ENCODE assay signal across 7 cellular contexts in the genomic region with DNA sequence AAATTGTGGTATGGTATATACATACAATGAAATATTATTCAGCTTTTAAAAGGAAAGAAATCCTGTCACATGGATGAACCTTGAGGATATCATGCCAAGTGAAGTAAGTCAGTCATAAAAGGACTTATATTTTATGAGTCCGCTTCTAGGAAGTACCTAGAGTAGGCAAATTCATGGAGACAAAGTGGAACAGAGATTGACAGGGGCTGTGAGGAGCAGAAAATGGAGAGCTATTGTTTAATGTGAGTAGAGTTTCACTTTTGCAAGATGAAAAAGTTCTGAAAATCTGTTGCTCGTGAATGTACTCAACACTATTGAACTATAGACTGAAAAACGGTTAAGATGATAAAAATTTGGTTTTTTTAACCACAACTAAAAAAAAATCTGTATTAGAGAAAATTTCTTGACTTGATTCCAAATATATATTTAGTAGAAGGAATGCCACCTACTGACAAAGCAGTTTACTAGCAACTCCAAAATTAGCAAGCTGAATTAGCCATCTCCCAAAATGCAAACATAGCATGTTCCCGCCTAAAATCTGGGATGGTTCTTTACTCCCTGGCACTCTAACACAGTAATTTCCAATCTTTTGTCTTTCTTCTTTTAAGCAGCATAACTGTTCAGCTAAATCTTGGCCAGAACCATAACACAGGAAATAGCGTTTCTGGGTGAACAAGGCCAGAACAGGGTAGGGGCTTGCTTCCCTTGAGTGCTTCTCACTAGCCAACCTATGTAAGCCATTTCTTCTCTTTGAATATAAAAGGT. TPM values are rescaled to one million over a fixed set of nuclear protein-coding genes. Genes with fewer than 3 reads are reported as not detected.
DNase-seq lines count a peak whose midpoint lies in the region; ATAC-seq and TF ChIP-seq lines count a peak whose summit lies in the region.

No MANE protein-coding gene starts in this region.

- H3K4me1 Mint-ChIP-seq in progenitor cell of endocrine pancreas (ENCODE audit: low read depth), result peaks cover 21% of the 10 kb centered on the region

- H3K4me3 ChIP-seq in epithelial cell of esophagus (ENCODE audit: low read length), result peak overlapping the region; percentile 87

- no peak for ATAC-seq in HG02759 (IDR thresholded peaks at IDR 0.05; ENCODE audit: unreplicated experiment)

- no peaks in the 10 kb centered on the region for H3K27me3 Mint-ChIP-seq in progenitor cell of endocrine pancreas

- H3K9me3 Mint-ChIP-seq in progenitor cell of endocrine pancreas (ENCODE audit: low read depth), result no peaks in the 10 kb centered on the region

- peaks cover 3% of the 10 kb centered on the region for H3K36me3 Mint-ChIP-seq in progenitor cell of endocrine pancreas (ENCODE audit: insufficient read depth)

- TF ChIP-seq CTCF in GM13977 (IDR thresholded peaks at IDR 0.05; ENCODE audit: extremely low read depth, insufficient read depth, missing control alignments), result peak; percentile 23
- TF ChIP-seq CTCF in epithelial cell of esophagus (IDR thresholded peaks at IDR 0.05; ENCODE audit: insufficient read depth, low read depth, low read length, missing control alignments), result peak; percentile 28
- no peak for TF ChIP-seq CTCF in progenitor cell of endocrine pancreas (IDR thresholded peaks at IDR 0.05; ENCODE audit: unreplicated experiment)

- in situ Hi-C loops in GM13977 (cut with MboI; ENCODE audit: low pct_unique_long_range_greater_than_20kb, low sequenced_read_pairs, unreplicated experiment), result no loop called here

- no peak for DNase-seq in GM13977 (ENCODE audit: low spot score)
- peak; percentile 57 for DNase-seq in OCI-M1 (lab: John Stamatoyannopoulos, UW)
- no peak for DNase-seq in epithelial cell of esophagus (ENCODE audit: low read depth)
- DNase-seq in progenitor cell of endocrine pancreas (ENCODE audit: low spot score, unreplicated experiment), result no peak
- no peak for DNase-seq in stimulated activated CD4-positive, alpha-beta T cell treated with anti-CD3 and anti-CD28 coated beads, Interleukin-2, amount 100 ng/mL, for 48 hours
- DNase-seq in HK-2 (ENCODE audit: unreplicated experiment), result no peak

- H3K4me3 Mint-ChIP-seq in progenitor cell of endocrine pancreas (ENCODE audit: low read depth), result peak overlapping the region; percentile 97

- peak overlapping the region; percentile 100 for H3K27ac Mint-ChIP-seq in progenitor cell of endocrine pancreas

RNA-seq across cellular contexts. Expression of a gene that starts 1.5 kb away (rescaled TPM):
- total RNA-seq in progenitor cell of endocrine pancreas, result 53.5 and 55.3 TPM in 2 replicates

RNA-seq across cellular contexts. Expression of a gene that starts 2.2 kb away (rescaled TPM):
- total RNA-seq in progenitor cell of endocrine pancreas, result 16.1 and 18.1 TPM in 2 replicates

RNA-seq across cellular contexts. Expression of a gene that starts 30.0 kb away (rescaled TPM):
- total RNA-seq in progenitor cell of endocrine pancreas, result 28.8 and 33.7 TPM in 2 replicates

RNA-seq across cellular contexts. Expression of a gene that starts 45.2 kb away (rescaled TPM):
- 20.7 and 23.6 TPM in 2 replicates for total RNA-seq in progenitor cell of endocrine pancreas

RNA-seq across cellular contexts. Expression of a gene that starts 46.0 kb away (rescaled TPM):
- total RNA-seq in progenitor cell of endocrine pancreas, result 45.3 and 45.9 TPM in 2 replicates
